ENCODE assay signal across 9 cellular contexts in the genomic region with DNA sequence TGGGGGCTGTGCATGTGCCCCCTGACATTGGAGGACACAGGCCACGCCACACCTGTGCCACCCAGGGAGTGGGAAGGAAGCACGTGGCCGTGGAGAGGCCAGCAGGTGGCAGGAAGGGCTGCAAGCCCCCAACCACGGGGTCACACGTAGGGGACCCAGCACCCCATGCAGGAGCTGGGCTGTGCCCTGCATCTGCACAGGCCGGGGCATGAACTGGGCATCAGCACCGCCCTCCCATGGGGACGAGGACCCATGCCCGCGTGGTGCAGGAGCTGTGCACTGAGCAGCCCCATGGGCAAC.
"Had no signal": no experiment of that assay in that cellular context is flagged by ENCODE, and none has a peak within 500 bp of the region (broad histone marks: within the 10 kb centered on the region; RNA-seq: fewer than 3 reads in every experiment).

No MANE protein-coding gene starts in this region.

- FAIRE-seq: H1, H54, K562 had no signal

- H3K36me3 ChIP-seq: HAP-1 had no signal

- H3K9me3 Mint-ChIP-seq: GM23338, HFFc6 had no signal

- H3K4me3 Mint-ChIP-seq: GM23338, HFFc6 had no signal

- ATAC-seq: HCT116, K562 had no signal

- H3K4me3 ChIP-seq: GM23338, HAP-1, K562 had no signal

- H3K27ac ChIP-seq: HL-60 had no signal

- H3K9me3 ChIP-seq: HAP-1 had no signal

- H3K4me2 ChIP-seq: GM23338 had no signal

- H2AFZ ChIP-seq: GM23338 had no signal

- H3K27ac Mint-ChIP-seq: GM23338, HFFc6 had no signal

- DNase-seq: HFFc6, IMR-90 had no signal
